In the genomic region with DNA sequence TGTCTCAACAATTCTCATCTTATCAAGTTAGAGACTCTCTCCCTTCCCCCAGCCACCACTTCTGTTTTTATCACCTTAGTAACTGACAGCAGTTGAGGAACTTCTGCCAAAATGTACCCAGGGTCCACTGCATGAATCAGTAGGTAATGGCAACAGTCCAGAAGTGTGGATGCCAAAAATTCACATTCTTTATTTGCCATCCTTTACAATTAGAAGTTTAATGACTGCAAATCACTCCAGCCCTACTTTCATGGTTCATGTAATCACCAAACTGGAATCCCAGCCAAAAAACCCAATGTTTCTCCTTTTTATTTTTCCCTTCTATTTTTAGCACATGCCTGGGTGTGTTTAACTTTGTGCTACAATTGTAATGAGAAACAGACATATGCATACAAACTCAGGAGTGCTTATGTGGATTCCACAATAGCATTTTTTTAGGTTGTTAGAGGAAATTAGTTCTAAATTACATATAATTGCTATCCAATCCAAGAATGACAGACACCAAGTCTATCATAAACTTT, we compare ENCODE assay signal across 9 cellular contexts.
DNase-seq lines count a peak whose midpoint lies in the region; ATAC-seq and TF ChIP-seq lines count a peak whose summit lies in the region.
"Had no signal": no experiment of that assay in that cellular context is flagged by ENCODE, and none has a peak within 500 bp of the region (broad histone marks: within the 10 kb centered on the region; RNA-seq: fewer than 3 reads in every experiment).

No MANE protein-coding gene starts in this region.

- H3K27ac ChIP-seq in ascending aorta (peak overlapping the region; percentile 37 to 50), lower lobe of right lung (no peak overlapping the region)

- H3K27ac Mint-ChIP-seq in activated CD4-positive, alpha-beta T cell treated with anti-CD3 and anti-CD28 coated beads, Interleukin-2, amount 10 ng/mL, durations not matched to agents 24 days and 14 days = no peak overlapping the region

- ATAC-seq in lower lobe of right lung = peak; percentile 33 to 35

- intact Hi-C loops in ascending aorta (cut with DNase I) (loop anchor here (10.0 kb wide), 2 partner anchors 344 to 636 kb away; a partner anchor contains a TSS), lower lobe of right lung (cut with DNase I) (no loop called here)
- intact Hi-C loops in activated CD4-positive, alpha-beta T cell treated with anti-CD3 and anti-CD28 coated beads, Interleukin-2, amount 10 ng/mL, durations not matched to agents 24 days and 14 days (cut with micrococcal nuclease) = no loop called here

- H3K36me3 Mint-ChIP-seq in activated CD4-positive, alpha-beta T cell treated with anti-CD3 and anti-CD28 coated beads, Interleukin-2, amount 10 ng/mL, durations not matched to agents 24 days and 14 days (ENCODE audit: low read depth) = peaks cover 7% of the 10 kb centered on the region

- no peaks in the 10 kb centered on the region for H3K27me3 Mint-ChIP-seq in activated CD4-positive, alpha-beta T cell treated with anti-CD3 and anti-CD28 coated beads, Interleukin-2, amount 10 ng/mL, durations not matched to agents 24 days and 14 days

- H3K36me3 ChIP-seq in ascending aorta = no peaks in the 10 kb centered on the region
- no peaks in the 10 kb centered on the region for H3K36me3 ChIP-seq in lower lobe of right lung

- no peak for TF ChIP-seq CTCF in ascending aorta (IDR thresholded peaks at IDR 0.05)
- no peak for TF ChIP-seq CTCF in lower lobe of right lung (IDR thresholded peaks at IDR 0.05)

- H3K4me3 ChIP-seq in ascending aorta = peak overlapping the region in 1 of 2 donors; percentile 21
- no peak overlapping the region for H3K4me3 ChIP-seq in lower lobe of right lung

- H3K4me3 Mint-ChIP-seq in activated CD4-positive, alpha-beta T cell treated with anti-CD3 and anti-CD28 coated beads, Interleukin-2, amount 10 ng/mL, durations not matched to agents 24 days and 14 days = no peak overlapping the region

- H3K27me3 ChIP-seq in ascending aorta (no peaks in the 10 kb centered on the region), lower lobe of right lung (ENCODE audit: low read depth) (no peaks in the 10 kb centered on the region)

- H3K9me3 Mint-ChIP-seq in activated CD4-positive, alpha-beta T cell treated with anti-CD3 and anti-CD28 coated beads, Interleukin-2, amount 10 ng/mL, durations not matched to agents 24 days and 14 days = no peaks in the 10 kb centered on the region

- no peaks in the 10 kb centered on the region for H3K4me1 Mint-ChIP-seq in activated CD4-positive, alpha-beta T cell treated with anti-CD3 and anti-CD28 coated beads, Interleukin-2, amount 10 ng/mL, durations not matched to agents 24 days and 14 days

- H3K4me1 ChIP-seq in ascending aorta (peaks cover 4 to 37% of the 10 kb centered on the region in 2 donors), lower lobe of right lung (peaks cover 24% of the 10 kb centered on the region)

- no peaks in the 10 kb centered on the region for H3K9me3 ChIP-seq in ascending aorta
- H3K9me3 ChIP-seq in lower lobe of right lung = no peaks in the 10 kb centered on the region

- peak; percentile 97 for DNase-seq in COR-L47 (lab: John Stamatoyannopoulos, UW)
- peak; percentile 88 for DNase-seq in NCI-H1105 treated with DMSO at 0.1 percent for 48 hours (lab: John Stamatoyannopoulos, UW)
- DNase-seq in ascending aorta (ENCODE audit: low spot score in 2 of 2) = no peak
- no peak for DNase-seq in lower lobe of right lung
- DNase-seq in activated CD4-positive, alpha-beta T cell treated with anti-CD3 and anti-CD28 coated beads, Interleukin-2, amount 50 U/mL, for 4 hours = no peak
- DNase-seq in COLO668 (lab: John Stamatoyannopoulos, UW; ENCODE audit: unreplicated experiment) = no peak
- no peak for DNase-seq in activated CD4-positive, alpha-beta T cell treated with anti-CD3 and anti-CD28 coated beads, Interleukin-2, amount 10 ng/mL, durations not matched to agents 24 days and 14 days
- DNase-seq in NCI-H2227 (lab: John Stamatoyannopoulos, UW; ENCODE audit: unreplicated experiment) = no peak
- DNase-seq: effector CD4-positive, alpha-beta T cell had no signal

Comparison
In these comparisons a context has a peak if more than half of its experiments do, and no peak if none do; other contexts are left out.
1. DNase-seq: peak in COR-L47 (single experiment) and NCI-H1105 treated with DMSO at 0.1 percent for 48 hours (single experiment); none in ascending aorta (0 of 2), lower lobe of right lung (single experiment), activated CD4-positive, alpha-beta T cell treated with anti-CD3 and anti-CD28 coated beads, Interleukin-2, amount 50 U/mL, for 4 hours (0 of 2), COLO668 (single experiment), activated CD4-positive, alpha-beta T cell treated with anti-CD3 and anti-CD28 coated beads, Interleukin-2, amount 10 ng/mL, durations not matched to agents 24 days and 14 days (single experiment) and NCI-H2227 (single experiment).